18 cellular contexts compared by ENCODE assay signal in genomic region chrY:19042306-19043184, GRCh38.
"Had no signal": no experiment of that assay in that cellular context is flagged by ENCODE, and none has a peak within 500 bp of the region (broad histone marks: within the 10 kb centered on the region; RNA-seq: fewer than 3 reads in every experiment).

No MANE protein-coding gene starts in this region.

- H3K4me3 ChIP-seq: hepatocyte, mucosa of descending colon, ovary, right atrium auricular region, sigmoid colon, skin epidermis, stomach, thoracic aorta, transverse colon had no signal

- H3K27me3 Mint-ChIP-seq: dendritic cell treated with granulocyte-macrophage colony-stimulating factor and Interleukin-4, amounts not matched to agents 40 ng/mL and 50 ng/mL, for 4 days; naive thymus-derived CD8-positive, alpha-beta T cell; stimulated activated naive B cell treated with anti-CD40 and anti-IgM and Interleukin-4, amounts not matched to agents 10 μg/mL and 1 μg/mL and 100 μg/mL, for 72 hours had no signal

- H3K36me3 ChIP-seq: ovary, right atrium auricular region, sigmoid colon, thoracic aorta, transverse colon had no signal

- H3K9me3 Mint-ChIP-seq: neural crest cell had no signal

- H3K27ac Mint-ChIP-seq: dendritic cell treated with granulocyte-macrophage colony-stimulating factor and Interleukin-4, amounts not matched to agents 40 ng/mL and 50 ng/mL, for 4 days; naive thymus-derived CD8-positive, alpha-beta T cell; stimulated activated naive B cell treated with anti-CD40 and anti-IgM and Interleukin-4, amounts not matched to agents 10 μg/mL and 1 μg/mL and 100 μg/mL, for 72 hours had no signal

- H3K9me3 ChIP-seq: mucosa of descending colon, ovary, right atrium auricular region, sigmoid colon, stomach, thoracic aorta, transverse colon had no signal

- H3K4me1 ChIP-seq: foreskin keratinocyte, right atrium auricular region, sigmoid colon, stomach, transverse colon had no signal

- H3K27ac ChIP-seq: foreskin keratinocyte, hepatocyte, ovary, right atrium auricular region, sigmoid colon, skin epidermis, stomach, thoracic aorta, transverse colon had no signal

- H3K27me3 ChIP-seq: foreskin keratinocyte, hepatocyte, ovary, right atrium auricular region, sigmoid colon, stomach, transverse colon had no signal

- H3K4me3 Mint-ChIP-seq: dendritic cell treated with granulocyte-macrophage colony-stimulating factor and Interleukin-4, amounts not matched to agents 40 ng/mL and 50 ng/mL, for 4 days; naive thymus-derived CD8-positive, alpha-beta T cell; neural crest cell; stimulated activated naive B cell treated with anti-CD40 and anti-IgM and Interleukin-4, amounts not matched to agents 10 μg/mL and 1 μg/mL and 100 μg/mL, for 72 hours had no signal

- H3K4me2 ChIP-seq: hepatocyte had no signal

- H3K4me1 Mint-ChIP-seq: neural crest cell; stimulated activated naive B cell treated with anti-CD40 and anti-IgM and Interleukin-4, amounts not matched to agents 10 μg/mL and 1 μg/mL and 100 μg/mL, for 72 hours had no signal

- DNase-seq: erythroblast; foreskin keratinocyte; mammary epithelial cell; mucosa of descending colon; naive thymus-derived CD8-positive, alpha-beta T cell; ovary; sigmoid colon; stimulated activated CD4-positive, alpha-beta T cell treated with anti-CD3 and anti-CD28 coated beads, Interleukin-2, amount 100 ng/mL, for 24 hours; stimulated activated CD4-positive, alpha-beta T cell treated with anti-CD3 and anti-CD28 coated beads, Interleukin-4, amount 100 ng/mL, for 4 hours; stimulated activated naive B cell treated with anti-CD40 and anti-IgM and Interleukin-4, amounts not matched to agents 10 μg/mL and 1 μg/mL and 100 μg/mL, for 72 hours; stomach; transverse colon had no signal

- H2AFZ ChIP-seq: hepatocyte had no signal

- H3K79me2 ChIP-seq: hepatocyte had no signal

- ATAC-seq: foreskin keratinocyte; mucosa of descending colon; naive thymus-derived CD8-positive, alpha-beta T cell; stimulated activated naive B cell treated with anti-CD40 and anti-IgM and Interleukin-4, amounts not matched to agents 10 μg/mL and 1 μg/mL and 100 μg/mL, for 72 hours had no signal
